ENCODE assay signal across 29 cellular contexts in genomic region chr7:122307228-122307619, GRCh38. TPM values are rescaled to one million over a fixed set of nuclear protein-coding genes. Genes with fewer than 3 reads are reported as not detected.
A peak's percentile ranks its signal among the peaks of the same experiment; 100 is the strongest.
DNase-seq lines count a peak whose midpoint lies in the region; ATAC-seq and TF ChIP-seq lines count a peak whose summit lies in the region.
"Had no signal": no experiment of that assay in that cellular context is flagged by ENCODE, and none has a peak within 500 bp of the region (broad histone marks: within the 10 kb centered on the region; RNA-seq: fewer than 3 reads in every experiment).

No MANE protein-coding gene starts in this region.

- no peak overlapping the region for H3K27ac ChIP-seq in H9 (ENCODE audit: insufficient read length, low read depth, low read length)
- H3K27ac ChIP-seq in neural progenitor cell: peak overlapping the region; percentile 96
- H3K27ac ChIP-seq in dorsolateral prefrontal cortex: no peak overlapping the region
- H3K27ac ChIP-seq: breast epithelium, C4-2B, coronary artery, left ventricle myocardium inferior, prostate gland, VCaP had no signal

- no peak overlapping the region for H4K91ac ChIP-seq in H9 (ENCODE audit: insufficient read length, low read depth, low read length)

- peaks cover 97% of the 10 kb centered on the region for H3F3A ChIP-seq in neural progenitor cell (ENCODE audit: low read depth)

- H3K9ac ChIP-seq in H9 (ENCODE audit: extremely low read depth, insufficient read length, low read length) (peak overlapping the region; percentile 24), neural progenitor cell (peak overlapping the region; percentile 62)

- H3K9me3 Mint-ChIP-seq in H9 (no peaks in the 10 kb centered on the region), endothelial cell (ENCODE audit: unreplicated experiment) (no peaks in the 10 kb centered on the region), neural progenitor cell (peaks cover 3% of the 10 kb centered on the region), progenitor cell of endocrine pancreas (ENCODE audit: low read depth) (no peaks in the 10 kb centered on the region)
- H3K9me3 Mint-ChIP-seq: activated naive CD8-positive, alpha-beta T cell treated with anti-CD3 and anti-CD28 coated beads, Interleukin-2, amount 50 U/mL, for 24 hours; natural killer cell treated with Interleukin-12 subunit alpha and Interleukin-12 subunit beta and Interleukin-15 and Interleukin-18, amount 100 ng/mL, for 72 hours had no signal

- no peak overlapping the region for H2BK15ac ChIP-seq in H9 (ENCODE audit: low read depth, low read length)

- WGBS in H9 (ENCODE audit: extremely low coverage, insufficient read length, low lambda C conversion rate): no CpG with 5 or more reads among the region's 13 CpGs

- ATAC-seq in GM18861 (IDR thresholded peaks at IDR 0.05; ENCODE audit: unreplicated experiment): no peak
- ATAC-seq: activated naive CD8-positive, alpha-beta T cell treated with anti-CD3 and anti-CD28 coated beads, Interleukin-2, amount 50 U/mL, for 24 hours; natural killer cell treated with Interleukin-12 subunit alpha and Interleukin-12 subunit beta and Interleukin-15 and Interleukin-18, amount 100 ng/mL, for 72 hours; SK-N-SH treated with all-trans-retinoic acid at 6 μM for 48 hours had no signal

- H3K4me2 ChIP-seq in H9 (ENCODE audit: insufficient read depth, insufficient read length, low read length) (peak overlapping the region; percentile 71), neural progenitor cell (peak overlapping the region; percentile 98)

- no peak overlapping the region for H2BK12ac ChIP-seq in H9 (ENCODE audit: insufficient read length, low read depth, low read length)

- no peaks in the 10 kb centered on the region for H3K9me3 ChIP-seq in H9 (ENCODE audit: control insufficient read depth, low read depth, low read length)
- no peaks in the 10 kb centered on the region for H3K9me3 ChIP-seq in neural progenitor cell (ENCODE audit: low read depth)
- H3K9me3 ChIP-seq: breast epithelium, left ventricle myocardium inferior, prostate gland had no signal

- H4K8ac ChIP-seq in H9 (replicated peaks; ENCODE audit: insufficient read length, low read depth, low read length): no peak overlapping the region

- H3K4me3 Mint-ChIP-seq in H9 (peak overlapping the region; percentile 85 to 93), endothelial cell (ENCODE audit: unreplicated experiment) (peak overlapping the region; percentile 31), neural progenitor cell (peak overlapping the region; percentile 91), progenitor cell of endocrine pancreas (ENCODE audit: low read depth) (no peak overlapping the region)
- H3K4me3 Mint-ChIP-seq: activated naive CD8-positive, alpha-beta T cell treated with anti-CD3 and anti-CD28 coated beads, Interleukin-2, amount 50 U/mL, for 24 hours; natural killer cell treated with Interleukin-12 subunit alpha and Interleukin-12 subunit beta and Interleukin-15 and Interleukin-18, amount 100 ng/mL, for 72 hours had no signal

- peaks cover 20% of the 10 kb centered on the region; the same call in 1 of the 2 replicates for H3K27me3 ChIP-seq in H9 (ENCODE audit: insufficient read depth, low read length)
- H3K27me3 ChIP-seq in neural progenitor cell: no peaks in the 10 kb centered on the region
- peaks cover 28 to 100% (median 98%) of the 10 kb centered on the region in 45 donors for H3K27me3 ChIP-seq in dorsolateral prefrontal cortex

- H3K79me1 ChIP-seq in H9 (ENCODE audit: insufficient read depth, low read depth, low read length, poor library complexity, severe bottlenecking): no peaks in the 10 kb centered on the region

- no peak overlapping the region for H2BK120ac ChIP-seq in H9 (ENCODE audit: low read depth, low read length, poor library complexity, severe bottlenecking)

- H3K4me1 Mint-ChIP-seq in H9 (peaks cover 64 to 66% of the 10 kb centered on the region in 2 experiments), endothelial cell (ENCODE audit: unreplicated experiment) (peaks cover 35% of the 10 kb centered on the region), neural progenitor cell (peaks cover 54% of the 10 kb centered on the region), progenitor cell of endocrine pancreas (ENCODE audit: low read depth) (peaks cover 22% of the 10 kb centered on the region)

- H3K23me2 ChIP-seq in H9 (ENCODE audit: insufficient read length, low read depth, low read length, poor library complexity, severe bottlenecking): peaks cover 65% of the 10 kb centered on the region

- intact Hi-C loops in dorsolateral prefrontal cortex (cut with DNase I): no loop called here

- no peak overlapping the region for H4K5ac ChIP-seq in H9 (ENCODE audit: insufficient read length, low read depth, low read length)

- H3K36me3 ChIP-seq in neural progenitor cell: peaks cover 24% of the 10 kb centered on the region
- H3K36me3 ChIP-seq: breast epithelium, left ventricle myocardium inferior, prostate gland had no signal

- H2BK5ac ChIP-seq in H9 (ENCODE audit: insufficient read length, low read length): no peak overlapping the region

- H2AFZ ChIP-seq in H9 (ENCODE audit: low read length) (no peak overlapping the region), neural progenitor cell (replicated peaks) (no peak overlapping the region)

- H3K27ac Mint-ChIP-seq in H9: peak overlapping the region in 2 of 3 experiments; percentile 96 to 98; a peak in 5 of 7 replicates
- H3K27ac Mint-ChIP-seq in endothelial cell (ENCODE audit: unreplicated experiment): no peak overlapping the region
- peak overlapping the region; percentile 33 for H3K27ac Mint-ChIP-seq in neural progenitor cell
- H3K27ac Mint-ChIP-seq in progenitor cell of endocrine pancreas: no peak overlapping the region
- H3K27ac Mint-ChIP-seq: activated naive CD8-positive, alpha-beta T cell treated with anti-CD3 and anti-CD28 coated beads, Interleukin-2, amount 50 U/mL, for 24 hours; natural killer cell treated with Interleukin-12 subunit alpha and Interleukin-12 subunit beta and Interleukin-15 and Interleukin-18, amount 100 ng/mL, for 72 hours had no signal

- peak overlapping the region; percentile 92 for H3K4me3 ChIP-seq in neural progenitor cell
- H3K4me3 ChIP-seq in dorsolateral prefrontal cortex: no peak overlapping the region
- H3K4me3 ChIP-seq: breast epithelium, coronary artery, left ventricle myocardium inferior, prostate gland had no signal

- H3K18ac ChIP-seq in H9 (ENCODE audit: insufficient read length, low read depth, low read length): no peak overlapping the region

- DNase-seq in H9: peak; percentile 64
- DNase-seq in NCI-H82 (lab: John Stamatoyannopoulos, UW): peak; percentile 88
- peak; percentile 31 for DNase-seq in endothelial cell (ENCODE audit: low spot score)
- DNase-seq in neural progenitor cell (ENCODE audit: low spot score): peak; percentile 76
- no peak for DNase-seq in islet precursor cell
- no peak for DNase-seq in progenitor cell of endocrine pancreas (ENCODE audit: low spot score, unreplicated experiment)
- no peak for DNase-seq in dorsolateral prefrontal cortex
- DNase-seq: activated CD4-positive, alpha-beta T cell treated with anti-CD3 and anti-CD28 coated beads, Interleukin-2, amount 50 U/mL, for 48 hours; activated effector memory CD4-positive, alpha-beta T cell treated with anti-CD3 and anti-CD28 coated beads, Interleukin-2, amount 50 U/mL, for 16 hours; activated naive CD8-positive, alpha-beta T cell treated with anti-CD3 and anti-CD28 coated beads, Interleukin-2, amount 50 U/mL, for 24 hours; EL; Kasumi-1; left ventricle myocardium inferior; midbrain; NCI-H1048; NCI-H187 treated with DMSO at 0.1 percent for 48 hours; NCI-H510A; substantia nigra had no signal

- H2AK5ac ChIP-seq in H9 (ENCODE audit: insufficient read length, low read length): no peak overlapping the region

- H3K14ac ChIP-seq in H9 (ENCODE audit: insufficient read depth, low read length): no peak overlapping the region; the same call in 1 of the 2 replicates

- no peak overlapping the region for H3T11ph ChIP-seq in H9 (ENCODE audit: low read length)

- peaks cover 5 to 69% (median 26%) of the 10 kb centered on the region in 3 experiments for H3K36me3 Mint-ChIP-seq in H9 (ENCODE audit: insufficient read depth in 1 of 3, low read depth in 3 of 3)
- H3K36me3 Mint-ChIP-seq in endothelial cell (ENCODE audit: low read depth, unreplicated experiment): no peaks in the 10 kb centered on the region
- peaks cover 2% of the 10 kb centered on the region for H3K36me3 Mint-ChIP-seq in neural progenitor cell
- H3K36me3 Mint-ChIP-seq in progenitor cell of endocrine pancreas (ENCODE audit: insufficient read depth): no peaks in the 10 kb centered on the region

- H4K20me1 ChIP-seq in H9 (ENCODE audit: control insufficient read depth, insufficient read depth, insufficient read length): no peaks in the 10 kb centered on the region
- H4K20me1 ChIP-seq in neural progenitor cell (ENCODE audit: low read depth): peaks cover 93% of the 10 kb centered on the region

- H3K79me2 ChIP-seq in H9 (ENCODE audit: insufficient read depth, low read length) (no peaks in the 10 kb centered on the region; the same call in 1 of the 2 replicates), neural progenitor cell (ENCODE audit: low read depth) (peaks cover 100% of the 10 kb centered on the region)

- H3K4me1 ChIP-seq in H9 (ENCODE audit: insufficient read depth, low read length) (peaks cover 7% of the 10 kb centered on the region; the same call in 1 of the 2 replicates), neural progenitor cell (peaks cover 15% of the 10 kb centered on the region)

- no peak overlapping the region for H3K4ac ChIP-seq in H9 (ENCODE audit: low read depth, low read length)

- H3K27me3 Mint-ChIP-seq in H9 (ENCODE audit: low read depth) (peaks cover 98% of the 10 kb centered on the region), endothelial cell (ENCODE audit: unreplicated experiment) (peaks cover 31% of the 10 kb centered on the region), neural progenitor cell (ENCODE audit: insufficient read depth, low read depth) (peaks cover 67% of the 10 kb centered on the region), progenitor cell of endocrine pancreas (peaks cover 96% of the 10 kb centered on the region)

- TF ChIP-seq CTCF in H9 (conservative IDR thresholded peaks at IDR 0.05): no peak
- TF ChIP-seq CTCF in endothelial cell (IDR thresholded peaks at IDR 0.05; ENCODE audit: unreplicated experiment): no peak
- TF ChIP-seq CTCF in neural progenitor cell (IDR thresholded peaks at IDR 0.05): no peak
- TF ChIP-seq CTCF in progenitor cell of endocrine pancreas (IDR thresholded peaks at IDR 0.05; ENCODE audit: unreplicated experiment): no peak
- no peak for TF ChIP-seq CTCF in dorsolateral prefrontal cortex (IDR thresholded peaks at IDR 0.05 in 54 of 56, conservative IDR thresholded peaks at IDR 0.05 in 2 of 56; ENCODE audit: low read depth in 1 of 56, partially characterized antibody in 56 of 56)

- H2BK20ac ChIP-seq in H9 (ENCODE audit: low read depth, low read length, poor library complexity, severe bottlenecking): no peak overlapping the region

- no peak overlapping the region for H3K23ac ChIP-seq in H9 (ENCODE audit: insufficient read length, low read depth, low read length)

- H3K56ac ChIP-seq in H9 (ENCODE audit: insufficient read length, low read depth, low read length): no peak overlapping the region

RNA-seq across cellular contexts. Expression of gene FEZF1, which starts 2.7 kb away (rescaled TPM):
- total RNA-seq in H9 (2021): 37.8 and 41.5 TPM in 2 replicates
- total RNA-seq in endothelial cell (ENCODE audit: unreplicated experiment): 0.28 TPM
- 330 and 467 TPM in 2 replicates for total RNA-seq in neural progenitor cell (ENCODE audit: low replicate concordance)
- total RNA-seq in progenitor cell of endocrine pancreas: not detected in 2 replicates
- total RNA-seq in dorsolateral prefrontal cortex: 1 to 10 TPM in 3 of 120 experiments, under 1 TPM in 22, not detected in 95; 0.20 to 1.7 (median 0.45) TPM
- total RNA-seq: breast epithelium; fibroblast of lung; left ventricle myocardium inferior; natural killer cell treated with Interleukin-12 subunit alpha and Interleukin-12 subunit beta and Interleukin-15 and Interleukin-18, amount 100 ng/mL, for 72 hours; skeletal muscle tissue; T-helper 2 cell treated with Interferon-gamma antibody and Interleukin-4, amounts not matched to agents 100 ng/mL and 5 ng/mL, for 36 hours had no signal

Comparison
In these comparisons a context has a peak if more than half of its experiments do, and no peak if none do; other contexts are left out.
1. DNase-seq: peak in H9 (single experiment), NCI-H82 (single experiment), endothelial cell (single experiment) and neural progenitor cell (single experiment); none in islet precursor cell (single experiment), progenitor cell of endocrine pancreas (single experiment) and dorsolateral prefrontal cortex (0 of 10).
2. H3K27ac Mint-ChIP-seq: peak in H9 (2 of 3) and neural progenitor cell (single experiment); none in endothelial cell (single experiment) and progenitor cell of endocrine pancreas (single experiment).
3. RNA of gene FEZF1, which starts 2.7 kb away (total RNA-seq): 330 to 467 TPM in neural progenitor cell and 37.8 to 41.5 TPM in H9; 0.28 TPM in endothelial cell (single experiment), 0.20 to 1.7 TPM in dorsolateral prefrontal cortex and not detected in progenitor cell of endocrine pancreas; every median in the first group is over 10 times any median in the second.